ENCODE assay signal across 28 cellular contexts in genomic region chr10:91514684-91515253, GRCh38.
"Had no signal": no experiment of that assay in that cellular context is flagged by ENCODE, and none has a peak within 500 bp of the region (broad histone marks: within the 10 kb centered on the region; RNA-seq: fewer than 3 reads in every experiment).

No MANE protein-coding gene starts in this region.

- H3K79me2 ChIP-seq: hepatocyte had no signal

- H3K4me3 ChIP-seq: cardiac muscle cell, hepatocyte, left lung, lung, ovary, prostate gland, right atrium auricular region, suprapubic skin, tibial nerve had no signal

- H3K4me1 ChIP-seq: left lung, prostate gland, right atrium auricular region, tibial nerve had no signal

- H3K36me3 ChIP-seq: cardiac muscle cell, left lung, ovary, prostate gland, right atrium auricular region, suprapubic skin had no signal

- H2AFZ ChIP-seq: hepatocyte had no signal

- H3K9me3 ChIP-seq: ovary, prostate gland, suprapubic skin had no signal

- H3K4me2 ChIP-seq: hepatocyte had no signal

- H3K27ac ChIP-seq: cardiac muscle cell, hepatocyte, prostate gland, right atrium auricular region, suprapubic skin, tibial nerve had no signal

- H3K9me3 Mint-ChIP-seq: activated naive CD8-positive, alpha-beta T cell treated with anti-CD3 and anti-CD28 coated beads, Interleukin-2, amount 10 ng/mL, durations not matched to agents 7 days and 5 days had no signal

- H3K4me3 Mint-ChIP-seq: activated naive CD8-positive, alpha-beta T cell treated with anti-CD3 and anti-CD28 coated beads, Interleukin-2, amount 10 ng/mL, durations not matched to agents 7 days and 5 days; activated T-cell treated with anti-CD3 and anti-CD28 coated beads, Interleukin-2, amount 50 U/mL, for 4 hours; dendritic cell treated with granulocyte-macrophage colony-stimulating factor and Interleukin-4, amounts not matched to agents 40 ng/mL and 50 ng/mL, for 4 days; immature natural killer cell; naive thymus-derived CD8-positive, alpha-beta T cell; stimulated activated naive CD8-positive, alpha-beta T cell treated with anti-CD3 and anti-CD28 coated beads, Interleukin-15, amount 100 ng/mL, for 72 hours; T-helper 17 cell had no signal

- H3K4me1 Mint-ChIP-seq: activated naive CD8-positive, alpha-beta T cell treated with anti-CD3 and anti-CD28 coated beads, Interleukin-2, amount 10 ng/mL, durations not matched to agents 7 days and 5 days; immature natural killer cell; naive thymus-derived CD8-positive, alpha-beta T cell; stimulated activated naive CD8-positive, alpha-beta T cell treated with anti-CD3 and anti-CD28 coated beads, Interleukin-15, amount 100 ng/mL, for 72 hours; T-helper 17 cell had no signal

- H3K36me3 Mint-ChIP-seq: activated naive CD8-positive, alpha-beta T cell treated with anti-CD3 and anti-CD28 coated beads, Interleukin-2, amount 10 ng/mL, durations not matched to agents 7 days and 5 days; immature natural killer cell had no signal

- DNase-seq: activated CD4-positive, alpha-beta T cell treated with anti-CD3 and anti-CD28 coated beads for 4 hours; activated CD4-positive, alpha-beta T cell treated with anti-CD3 and anti-CD28 coated beads, Interleukin-2, amount 50 U/mL, for 48 hours; activated CD4-positive, CD25-positive, alpha-beta regulatory T cell; activated CD8-positive, alpha-beta memory T cell treated with anti-CD3 and anti-CD28 coated beads, Interleukin-2, amount 50 U/mL, for 48 hours; activated naive CD4-positive, alpha-beta T cell treated with Interleukin-2 at 50 U/mL for 16 hours; activated naive CD8-positive, alpha-beta T cell treated with anti-CD3 and anti-CD28 coated beads, Interleukin-2, amount 10 ng/mL, durations not matched to agents 7 days and 5 days; activated T-cell treated with anti-CD3 and anti-CD28 coated beads, Interleukin-2, amount 50 U/mL, for 4 hours; amniotic stem cell; effector CD4-positive, alpha-beta T cell; glutamatergic neuron; immature natural killer cell; kidney glomerular epithelial cell; left lung; naive thymus-derived CD8-positive, alpha-beta T cell; ovary; stimulated activated CD4-positive, alpha-beta T cell treated with anti-CD3 and anti-CD28 coated beads, Interleukin-12 subunit alpha, Interleukin-12 subunit beta, amount 100 ng/mL, for 4 hours; stimulated activated CD4-positive, alpha-beta T cell treated with anti-CD3 and anti-CD28 coated beads, Interleukin-4, amount 100 ng/mL, for 4 hours; stimulated activated naive CD8-positive, alpha-beta T cell treated with anti-CD3 and anti-CD28 coated beads, Interleukin-15, amount 100 ng/mL, for 72 hours; T-helper 17 cell had no signal

- H3K27me3 ChIP-seq: cardiac muscle cell, hepatocyte, left lung, ovary, right atrium auricular region, suprapubic skin, tibial nerve had no signal

- ATAC-seq: activated T-cell treated with anti-CD3 and anti-CD28 coated beads, Interleukin-2, amount 50 U/mL, for 4 hours; left lung; naive thymus-derived CD8-positive, alpha-beta T cell; stimulated activated naive CD8-positive, alpha-beta T cell treated with anti-CD3 and anti-CD28 coated beads, Interleukin-15, amount 100 ng/mL, for 72 hours; T-helper 17 cell had no signal

- H3K27ac Mint-ChIP-seq: activated naive CD8-positive, alpha-beta T cell treated with anti-CD3 and anti-CD28 coated beads, Interleukin-2, amount 10 ng/mL, durations not matched to agents 7 days and 5 days; activated T-helper 2 cell treated with anti-CD3 and anti-CD28 coated beads, Interferon-gamma antibody, Interleukin-2, Interleukin-4, amounts not matched to agents 10 μg/mL and 5 μg/mL and 100 μg/mL, durations not matched to agents 14 hours and 24 hours and 36 hours; dendritic cell treated with granulocyte-macrophage colony-stimulating factor and Interleukin-4, amounts not matched to agents 40 ng/mL and 50 ng/mL, for 4 days; immature natural killer cell; naive thymus-derived CD8-positive, alpha-beta T cell; stimulated activated naive CD8-positive, alpha-beta T cell treated with anti-CD3 and anti-CD28 coated beads, Interleukin-15, amount 100 ng/mL, for 72 hours; T-helper 17 cell had no signal
